In genomic region chr5:175689147-175689991, GRCh38 we compare ENCODE assay signal across 12 cellular contexts. TPM values are rescaled to one million over a fixed set of nuclear protein-coding genes. Genes with fewer than 3 reads are reported as not detected.
A peak's percentile ranks its signal among the peaks of the same experiment; 100 is the strongest.
DNase-seq lines count a peak whose midpoint lies in the region; ATAC-seq and TF ChIP-seq lines count a peak whose summit lies in the region.
"Had no signal": no experiment of that assay in that cellular context is flagged by ENCODE, and none has a peak within 500 bp of the region (broad histone marks: within the 10 kb centered on the region; RNA-seq: fewer than 3 reads in every experiment).

No MANE protein-coding gene starts in this region.

- peak; percentile 90 for ATAC-seq in thoracic aorta (ENCODE audit: insufficient number of reproducible peaks, low FRiP score, low read depth)
- ATAC-seq in GM21619 (IDR thresholded peaks at IDR 0.05; ENCODE audit: unreplicated experiment): no peak

- peak overlapping the region; percentile 49 for H3K27ac ChIP-seq in angular gyrus (ENCODE audit: low read depth, low read length)
- H3K27ac ChIP-seq in layer of hippocampus (ENCODE audit: low read depth, low read length): peak overlapping the region; percentile 3
- peak overlapping the region; percentile 61 to 80 for H3K27ac ChIP-seq in thoracic aorta
- H3K27ac ChIP-seq in esophagus squamous epithelium: peak overlapping the region in 2 of 4 donors; percentile 42 to 79

- peaks cover 58% of the 10 kb centered on the region for H3K4me1 Mint-ChIP-seq in activated naive CD4-positive, alpha-beta T cell treated with anti-CD3 and anti-CD28 coated beads, Interleukin-2, amount 50 U/mL, for 24 hours

- H3K4me3 ChIP-seq in thoracic aorta (no peak overlapping the region), esophagus squamous epithelium (no peak overlapping the region)
- H3K4me3 ChIP-seq: Peyer's patch had no signal

- TF ChIP-seq POLR2A in esophagus squamous epithelium (IDR thresholded peaks at IDR 0.05): no peak

- no peaks in the 10 kb centered on the region for H3K27me3 Mint-ChIP-seq in activated naive CD4-positive, alpha-beta T cell treated with anti-CD3 and anti-CD28 coated beads, Interleukin-2, amount 50 U/mL, for 24 hours

- peaks cover 29 to 62% of the 10 kb centered on the region in 2 donors for H3K4me1 ChIP-seq in thoracic aorta (ENCODE audit: control insufficient read depth in 1 of 2, low read depth in 2 of 2)
- H3K4me1 ChIP-seq in esophagus squamous epithelium: peaks cover 0 to 8% (median 0%) of the 10 kb centered on the region in 3 donors
- H3K4me1 ChIP-seq: Peyer's patch had no signal

- peaks cover 7% of the 10 kb centered on the region for H3K36me3 Mint-ChIP-seq in activated naive CD4-positive, alpha-beta T cell treated with anti-CD3 and anti-CD28 coated beads, Interleukin-2, amount 50 U/mL, for 24 hours

- WGBS in esophagus squamous epithelium, 2 donors: 23 to 27% methylated on average over 7 to 9 of the region's 9 CpGs

- H3K27me3 ChIP-seq in layer of hippocampus (ENCODE audit: control insufficient read depth, insufficient read depth, low read length) (peaks cover 2% of the 10 kb centered on the region), thoracic aorta (replicated peaks; ENCODE audit: insufficient read depth) (no peaks in the 10 kb centered on the region), esophagus squamous epithelium (peaks cover 0 to 72% (median 0%) of the 10 kb centered on the region in 4 donors)
- H3K27me3 ChIP-seq: Peyer's patch had no signal

- H3K9me3 ChIP-seq in thoracic aorta (no peaks in the 10 kb centered on the region), esophagus squamous epithelium (no peaks in the 10 kb centered on the region)
- H3K9me3 ChIP-seq: Peyer's patch had no signal

- H3K4me3 Mint-ChIP-seq in activated naive CD4-positive, alpha-beta T cell treated with anti-CD3 and anti-CD28 coated beads, Interleukin-2, amount 50 U/mL, for 24 hours: no peak overlapping the region

- no peak for TF ChIP-seq CTCF in thoracic aorta (IDR thresholded peaks at IDR 0.05)
- TF ChIP-seq CTCF in esophagus squamous epithelium (IDR thresholded peaks at IDR 0.05): no peak

- peak overlapping the region; percentile 9 for H3K27ac Mint-ChIP-seq in activated naive CD4-positive, alpha-beta T cell treated with anti-CD3 and anti-CD28 coated beads, Interleukin-2, amount 50 U/mL, for 24 hours

- DNase-seq in activated naive CD4-positive, alpha-beta T cell treated with Interleukin-2 at 50 U/mL for 16 hours: no peak
- peak; percentile 71 for DNase-seq in thoracic aorta (ENCODE audit: low spot score)
- no peak for DNase-seq in esophagus squamous epithelium (lab: John Stamatoyannopoulos, UW)
- no peak for DNase-seq in activated T-cell treated with anti-CD3 and anti-CD28 coated beads for 4 hours
- DNase-seq: ACHN, dermis blood vessel endothelial cell, NCI-H1092 treated with DMSO at 0.1 percent for 48 hours had no signal

- no peaks in the 10 kb centered on the region for H3K36me3 ChIP-seq in thoracic aorta
- no peaks in the 10 kb centered on the region for H3K36me3 ChIP-seq in esophagus squamous epithelium
- H3K36me3 ChIP-seq: Peyer's patch had no signal

- no peaks in the 10 kb centered on the region for H3K9me3 Mint-ChIP-seq in activated naive CD4-positive, alpha-beta T cell treated with anti-CD3 and anti-CD28 coated beads, Interleukin-2, amount 50 U/mL, for 24 hours

- intact Hi-C loops in esophagus squamous epithelium (cut with DNase I): no loop called here

RNA-seq across cellular contexts. Expression of gene HRH2, which starts 31.5 kb away (rescaled TPM):
- 10 to 100 TPM in 1 of 2 donors, 1 to 10 TPM in 1; 8.8 to 23.1 TPM for total RNA-seq in thoracic aorta
- total RNA-seq in esophagus squamous epithelium: 1 to 10 TPM in 2 of 4 donors, under 1 TPM in 2; 0.15 to 4.5 (median 1.4) TPM
- total RNA-seq: dermis blood vessel endothelial cell had no signal
